Comparison of ENCODE assay signal across 8 cellular contexts in the genomic region with DNA sequence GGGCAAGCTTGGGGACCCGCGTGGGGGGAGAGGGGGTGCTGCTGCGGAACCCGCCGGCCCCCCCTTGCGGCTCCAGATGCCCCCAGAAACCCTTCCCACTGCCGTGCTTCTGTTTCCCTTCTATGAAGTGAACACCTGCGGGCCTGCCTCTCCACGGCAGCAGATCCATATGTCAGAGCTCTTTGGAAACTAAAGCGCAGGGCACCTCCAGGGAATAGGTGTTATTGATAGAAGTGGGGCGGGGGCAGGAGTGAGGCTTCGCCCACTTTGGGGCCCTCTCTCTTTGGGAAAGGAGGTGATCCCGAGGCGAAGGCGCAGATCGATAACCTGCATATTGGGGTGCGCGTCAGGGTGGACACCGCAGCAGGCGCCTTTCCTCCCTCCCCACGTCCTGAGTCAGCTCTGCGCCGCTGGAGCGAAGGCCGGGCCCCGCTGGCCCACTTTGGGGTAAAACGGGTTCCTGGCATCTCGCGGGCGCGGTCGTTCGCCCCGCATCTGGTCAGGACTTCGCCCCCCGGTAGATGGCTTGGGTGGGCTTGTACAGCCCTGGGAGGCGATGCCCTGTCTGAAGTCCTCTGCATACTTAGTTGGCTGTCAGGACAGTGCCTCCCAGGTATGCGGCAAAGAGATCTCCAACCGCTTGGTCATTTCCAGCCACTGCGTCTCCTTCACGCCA.
DNase-seq lines count a peak whose midpoint lies in the region; ATAC-seq and TF ChIP-seq lines count a peak whose summit lies in the region.

No MANE protein-coding gene starts in this region.

- peak overlapping the region; percentile 75 for H3K27ac ChIP-seq in layer of hippocampus (ENCODE audit: low read depth, low read length)

- peaks cover 22% of the 10 kb centered on the region for H3K4me1 Mint-ChIP-seq in stimulated activated naive CD8-positive, alpha-beta T cell treated with anti-CD3 and anti-CD28 coated beads, Interleukin-15, Interleukin-2, amounts not matched to agents 100 ng/mL and 50 ng/mL, for 24 hours (ENCODE audit: low read depth)

- TF ChIP-seq CTCF in NB4 (IDR thresholded peaks at IDR 0.05; ENCODE audit: low read depth, low read length), result peak; percentile 14
- no peak for TF ChIP-seq CTCF in astrocyte of the cerebellum (IDR thresholded peaks at IDR 0.05; ENCODE audit: low read depth, low read length, missing control alignments)
- no peak for TF ChIP-seq CTCF in GM20000 (IDR thresholded peaks at IDR 0.05; ENCODE audit: extremely low read depth, missing control alignments)

- in situ Hi-C loops in astrocyte of the cerebellum (cut with HindIII; ENCODE audit: low sequenced_read_pairs), result no loop called here

- ATAC-seq in HG03565 (IDR thresholded peaks at IDR 0.05; ENCODE audit: unreplicated experiment), result no peak

- no peaks in the 10 kb centered on the region for H3K27me3 ChIP-seq in layer of hippocampus (ENCODE audit: control insufficient read depth, insufficient read depth, low read length)

- no peak overlapping the region for H3K27ac Mint-ChIP-seq in stimulated activated naive CD8-positive, alpha-beta T cell treated with anti-CD3 and anti-CD28 coated beads, Interleukin-15, Interleukin-2, amounts not matched to agents 100 ng/mL and 50 ng/mL, for 24 hours

- no peak for TF ChIP-seq POLR2A in NB4 (IDR thresholded peaks at IDR 0.05; ENCODE audit: extremely low read depth, insufficient read length)

- peak overlapping the region; percentile 88 for H3K4me3 ChIP-seq in NB4 (ENCODE audit: low read depth, low read length)
- peak overlapping the region; percentile 77 for H3K4me3 ChIP-seq in astrocyte of the cerebellum (ENCODE audit: low read depth, low read length)

- DNase-seq in NCI-H1417 (lab: John Stamatoyannopoulos, UW), result peak in 2 of 3 experiments; percentile 52 to 80
- no peak for DNase-seq in NCI-H1417 treated with DMSO at 0.1 percent for 48 hours (lab: John Stamatoyannopoulos, UW)
- DNase-seq in NB4 (ENCODE audit: low read depth), result peak; percentile 58
- DNase-seq in astrocyte of the cerebellum (ENCODE audit: low read depth), result no peak
- no peak for DNase-seq in GM20000 (ENCODE audit: low spot score)

- no peaks in the 10 kb centered on the region for H3K36me3 Mint-ChIP-seq in stimulated activated naive CD8-positive, alpha-beta T cell treated with anti-CD3 and anti-CD28 coated beads, Interleukin-15, Interleukin-2, amounts not matched to agents 100 ng/mL and 50 ng/mL, for 24 hours (ENCODE audit: low read depth)

- H3K27me3 Mint-ChIP-seq in stimulated activated naive CD8-positive, alpha-beta T cell treated with anti-CD3 and anti-CD28 coated beads, Interleukin-15, Interleukin-2, amounts not matched to agents 100 ng/mL and 50 ng/mL, for 24 hours, result no peaks in the 10 kb centered on the region

- H3K4me3 Mint-ChIP-seq in stimulated activated naive CD8-positive, alpha-beta T cell treated with anti-CD3 and anti-CD28 coated beads, Interleukin-15, Interleukin-2, amounts not matched to agents 100 ng/mL and 50 ng/mL, for 24 hours, result peak overlapping the region; percentile 90

- no peaks in the 10 kb centered on the region for H3K9me3 Mint-ChIP-seq in stimulated activated naive CD8-positive, alpha-beta T cell treated with anti-CD3 and anti-CD28 coated beads, Interleukin-15, Interleukin-2, amounts not matched to agents 100 ng/mL and 50 ng/mL, for 24 hours

Comparison
In these comparisons a context has a peak if more than half of its experiments do, and no peak if none do; other contexts are left out.
1. DNase-seq: peak in NCI-H1417 (2 of 3) and NB4 (single experiment); none in NCI-H1417 treated with DMSO at 0.1 percent for 48 hours (single experiment), astrocyte of the cerebellum (single experiment) and GM20000 (single experiment).